In the genomic region with DNA sequence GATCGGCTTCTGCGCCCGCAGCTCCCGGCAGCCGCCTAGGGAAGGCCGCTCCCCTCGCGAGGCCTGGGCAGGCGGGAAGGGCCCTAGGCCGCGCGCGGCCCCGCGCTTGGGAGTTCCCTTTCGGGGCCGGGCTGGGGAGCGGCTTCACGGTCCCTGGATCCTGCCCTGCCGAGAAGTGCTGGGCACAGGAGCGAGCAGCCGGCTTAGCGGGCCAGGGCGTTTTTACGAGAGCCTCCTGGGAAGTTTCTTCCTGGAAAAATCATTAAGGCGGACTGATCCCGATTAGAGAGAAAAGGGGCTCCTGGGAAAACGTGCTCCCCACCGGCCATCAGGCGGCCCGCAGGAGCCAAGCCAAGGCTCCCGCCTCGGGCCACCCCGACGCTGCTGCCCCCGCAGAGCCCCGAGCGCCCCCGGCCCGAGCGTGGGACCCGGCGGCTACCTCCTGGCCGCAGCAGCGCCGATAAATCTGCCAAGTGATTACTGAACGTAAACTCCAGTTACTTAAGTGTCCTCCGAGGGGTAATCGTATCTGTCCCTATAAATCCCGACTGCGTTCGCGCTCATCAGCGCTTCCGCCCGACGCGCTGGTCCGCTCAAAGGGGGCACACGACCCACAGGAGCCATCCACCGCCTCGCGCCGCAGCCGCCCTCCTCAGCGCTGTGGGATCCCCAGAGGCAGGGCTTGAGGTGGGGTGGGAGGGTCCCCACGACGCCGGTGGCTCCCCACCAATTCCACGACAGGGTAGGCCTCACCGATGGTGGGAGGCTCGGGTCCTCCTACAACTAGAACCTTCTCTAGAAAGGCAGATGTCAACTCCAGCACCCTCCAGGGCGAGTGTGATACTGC, we compare ENCODE assay signal across 10 cellular contexts. TPM values are rescaled to one million over a fixed set of nuclear protein-coding genes. Genes with fewer than 3 reads are reported as not detected.
DNase-seq lines count a peak whose midpoint lies in the region; ATAC-seq, FAIRE-seq and TF ChIP-seq lines count a peak whose summit lies in the region.
"Had no signal": no experiment of that assay in that cellular context is flagged by ENCODE, and none has a peak within 500 bp of the region (broad histone marks: within the 10 kb centered on the region; RNA-seq: fewer than 3 reads in every experiment).

No MANE protein-coding gene starts in this region.

- ATAC-seq in right lobe of liver (peak; percentile 39 to 60 (median 54)), HepG2 (no peak), HG03439 (IDR thresholded peaks at IDR 0.05; ENCODE audit: unreplicated experiment) (no peak)

- H3K36me3 ChIP-seq in right lobe of liver (no peaks in the 10 kb centered on the region), HepG2 (replicated peaks in 1 of 2; ENCODE audit: control insufficient read depth in 1 of 2, insufficient read depth in 2 of 2, low read length in 2 of 2) (no peaks in the 10 kb centered on the region), mesendoderm (ENCODE audit: control insufficient read depth, insufficient read depth, low read length) (peaks cover 4% of the 10 kb centered on the region), kidney (ENCODE audit: control insufficient read depth in 1 of 2, insufficient read depth in 2 of 2, low read length in 2 of 2) (no peaks in the 10 kb centered on the region)

- peak overlapping the region; percentile 99 for H3K23ac ChIP-seq in mesendoderm (ENCODE audit: low read length)

- peak overlapping the region; percentile 95 for H4K8ac ChIP-seq in mesendoderm (ENCODE audit: low read depth, low read length)

- no TSS peak for BruUV-seq in HepG2 (replicated peaks; lab: Mats Ljungman, UMichigan)

- H2BK5ac ChIP-seq in mesendoderm (ENCODE audit: low read length): peak overlapping the region; percentile 82

- TF ChIP-seq POLR2A in right lobe of liver (IDR thresholded peaks at IDR 0.05): no peak
- no peak for TF ChIP-seq POLR2A in HepG2 (IDR thresholded peaks at IDR 0.05; ENCODE audit: insufficient read depth in 1 of 2, low read depth in 2 of 2, low read length in 2 of 2)

- H3K9ac ChIP-seq in HepG2 (ENCODE audit: insufficient read depth, low read depth, low read length) (no peak overlapping the region), mesendoderm (ENCODE audit: low read length) (peak overlapping the region; percentile 99), kidney (ENCODE audit: low read length in 2 of 2) (no peak overlapping the region)

- H3K4ac ChIP-seq in mesendoderm (ENCODE audit: low read depth, low read length): peak overlapping the region; percentile 82

- H3K4me2 ChIP-seq in HepG2 (ENCODE audit: low read depth, low read length) (no peak overlapping the region), mesendoderm (ENCODE audit: low read length) (peak overlapping the region; percentile 77)

- H3K18ac ChIP-seq in mesendoderm (ENCODE audit: low read length): peak overlapping the region; percentile 85

- no peak overlapping the region for H3K27ac ChIP-seq in right lobe of liver
- no peak overlapping the region for H3K27ac ChIP-seq in HepG2 (ENCODE audit: extremely low read length, insufficient read depth, low read length)
- H3K27ac ChIP-seq in mesendoderm (ENCODE audit: low read depth, low read length): peak overlapping the region; percentile 64
- H3K27ac ChIP-seq in kidney (ENCODE audit: low read depth in 2 of 2, low read length in 2 of 2): no peak overlapping the region

- H2AK5ac ChIP-seq in mesendoderm (ENCODE audit: low read length): peak overlapping the region; percentile 96

- H4K20me1 ChIP-seq in HepG2 (ENCODE audit: insufficient read depth, low read length): no peaks in the 10 kb centered on the region

- no peak overlapping the region for H2BK120ac ChIP-seq in mesendoderm (ENCODE audit: low read depth, low read length)

- in situ Hi-C loops in HepG2 (cut with HindIII; ENCODE audit: extremely low pct_ligation_motif_present, low pct_unique_long_range_greater_than_20kb): no loop called here
- in situ Hi-C loops in astrocyte of the spinal cord (cut with HindIII; ENCODE audit: low sequenced_read_pairs): no loop called here

- intact Hi-C loops in right lobe of liver (cut with DNase I) (no loop called here), HepG2 (cut with micrococcal nuclease; ENCODE audit: unreplicated experiment) (no loop called here), kidney (cut with DNase I) (no loop called here), posterior vena cava (cut with DNase I) (no loop called here)

- TF ChIP-seq RAD21 in HepG2 (CRISPR knock-in tag; IDR thresholded peaks at IDR 0.05): no peak

- peaks cover 4% of the 10 kb centered on the region for H3K79me1 ChIP-seq in mesendoderm (ENCODE audit: low read length)

- H3K9me3 ChIP-seq in right lobe of liver (no peaks in the 10 kb centered on the region), HepG2 (ENCODE audit: low read length) (no peaks in the 10 kb centered on the region), kidney (ENCODE audit: control insufficient read depth in 1 of 2, low read length in 2 of 2) (no peaks in the 10 kb centered on the region)

- H3K4me1 ChIP-seq in right lobe of liver (peaks cover 0 to 32% (median 0%) of the 10 kb centered on the region in 4 donors), HepG2 (ENCODE audit: insufficient read depth, low read length) (peaks cover 7% of the 10 kb centered on the region; the same call in 1 of the 2 replicates), mesendoderm (ENCODE audit: control insufficient read depth, low read depth, low read length) (peaks cover 7% of the 10 kb centered on the region), kidney (ENCODE audit: control insufficient read depth in 1 of 2, insufficient read depth in 1 of 2, low read depth in 1 of 2, low read length in 2 of 2) (peaks cover 0 to 10% of the 10 kb centered on the region in 2 donors)

- H2BK15ac ChIP-seq in mesendoderm (replicated peaks; ENCODE audit: low read depth): no peak overlapping the region

- H3K79me2 ChIP-seq in HepG2 (ENCODE audit: insufficient read depth, low read length) (no peaks in the 10 kb centered on the region), mesendoderm (ENCODE audit: control insufficient read depth, insufficient read depth, low read length) (peaks cover 44% of the 10 kb centered on the region)

- H3K27me3 ChIP-seq in right lobe of liver: peaks cover 14 to 84% of the 10 kb centered on the region in 2 donors
- H3K27me3 ChIP-seq in HepG2 (ENCODE audit: control insufficient read depth in 1 of 2, insufficient read depth in 2 of 2, low read length in 2 of 2): peaks cover 9 to 24% of the 10 kb centered on the region in 2 experiments
- no peaks in the 10 kb centered on the region for H3K27me3 ChIP-seq in mesendoderm (ENCODE audit: insufficient read depth, low read length, poor library complexity)

- CTCF ChIA-PET in HepG2 (lab: Yijun Ruan, JAX; ENCODE audit: low intra/inter-chr PET ratio, low total read pairs): no interaction called here

- H4K5ac ChIP-seq in mesendoderm (ENCODE audit: low read length): no peak overlapping the region

- H2AFZ ChIP-seq in HepG2 (ENCODE audit: low read length): no peak overlapping the region

- FAIRE-seq in HepG2 (lab: Jason Lieb, UNC) (no peak), kidney (lab: Jason Lieb, UNC) (no peak)

- POLR2A ChIA-PET in HepG2 (lab: Yijun Ruan, JAX): no interaction called here

- 7% methylated on average over 13 of the region's 73 CpGs for WGBS in right lobe of liver (ENCODE audit: insufficient coverage, low coverage, low lambda C conversion rate, missing lambda C conversion rate)
- 95% methylated on average over 55 of the region's 73 CpGs for WGBS in HepG2 (ENCODE audit: low lambda C conversion rate)
- no CpG with 5 or more reads among the region's 73 CpGs for WGBS in mesendoderm (ENCODE audit: extremely low coverage, insufficient coverage, low lambda C conversion rate)

- H3K4me3 ChIP-seq in right lobe of liver: no peak overlapping the region
- H3K4me3 ChIP-seq in HepG2 (replicated peaks in 1 of 3; ENCODE audit: insufficient read depth in 1 of 3, low read depth in 2 of 3, low read length in 3 of 3): no peak overlapping the region
- peak overlapping the region; percentile 65 for H3K4me3 ChIP-seq in astrocyte of the spinal cord (ENCODE audit: low read depth, low read length)
- peak overlapping the region; percentile 95 for H3K4me3 ChIP-seq in mesendoderm (ENCODE audit: low read length)
- no peak overlapping the region for H3K4me3 ChIP-seq in kidney (ENCODE audit: low read length in 2 of 2)

- DNase-seq in right lobe of liver: no peak
- no peak for DNase-seq in HepG2 (ENCODE audit: low spot score)
- peak; percentile 38 for DNase-seq in astrocyte of the spinal cord (ENCODE audit: low read depth, low spot score)
- DNase-seq in mesendoderm: peak; percentile 79
- no peak for DNase-seq in kidney
- no peak for DNase-seq in stimulated activated CD4-positive, alpha-beta T cell treated with anti-CD3 and anti-CD28 coated beads, Interleukin-15, amount 100 ng/mL, for 24 hours
- DNase-seq in posterior vena cava (ENCODE audit: low spot score): no peak
- DNase-seq: effector CD4-positive, alpha-beta T cell; NCI-H2029 had no signal

- TF ChIP-seq EP300 in HepG2 (IDR thresholded peaks at IDR 0.05; ENCODE audit: low read depth in 2 of 2, low read length in 2 of 2): no peak
- TF ChIP-seq EP300 in HepG2 (CRISPR knock-in tag; IDR thresholded peaks at IDR 0.05; ENCODE audit: borderline replicate concordance): no peak

- TF ChIP-seq CTCF in right lobe of liver (IDR thresholded peaks at IDR 0.05): no peak
- no peak for TF ChIP-seq CTCF in HepG2 (CRISPR knock-in tag; IDR thresholded peaks at IDR 0.05)
- TF ChIP-seq CTCF in astrocyte of the spinal cord (IDR thresholded peaks at IDR 0.05; ENCODE audit: low read depth, low read length): no peak
- no peak for TF ChIP-seq CTCF in kidney (IDR thresholded peaks at IDR 0.05; ENCODE audit: borderline replicate concordance, extremely low read depth, insufficient read depth)

- peak overlapping the region; percentile 100 for H3K56ac ChIP-seq in mesendoderm (ENCODE audit: low read length)

RNA-seq across cellular contexts. Expression of a gene that starts 2.8 kb away (rescaled TPM):
- total RNA-seq in right lobe of liver: not detected
- total RNA-seq in HepG2 (2016; rRNA removed; fragmentation: Illumina TruSeq; extraction: Trizol): 0.02 TPM in 1 of 2 replicates, not detected in the other
- total RNA-seq in HepG2 (2016; cell fraction: cytosol; rRNA removed; fragmentation: Illumina TruSeq; extraction: Trizol; ENCODE audit: low read depth): not detected in 2 replicates
- total RNA-seq in HepG2 (2016; cell fraction: insoluble cytoplasmic fraction; rRNA removed; fragmentation: Illumina TruSeq; extraction: Trizol): 0.03 and 0.04 TPM in 2 replicates
- total RNA-seq in HepG2 (2016; cell fraction: membrane; rRNA removed; fragmentation: Illumina TruSeq; extraction: Trizol): 0.03 TPM in 1 of 2 replicates, not detected in the other
- not detected in 2 replicates for total RNA-seq in HepG2 (2016; cell fraction: nucleus; rRNA removed; fragmentation: Illumina TruSeq; extraction: Trizol)
- polyA plus RNA-seq in HepG2 (2011; rRNA removed): 0.07 TPM in 1 of 2 replicates, not detected in the other
- polyA plus RNA-seq in HepG2 (2011; cell fraction: cytosol; rRNA removed): 0.01 and 0.03 TPM in 2 replicates
- polyA plus RNA-seq in HepG2 (2011; cell fraction: nucleus; rRNA removed): 0.03 and 0.06 TPM in 2 replicates
- polyA plus RNA-seq in HepG2 (2012): 0.03 TPM in 1 of 2 replicates, not detected in the other
- not detected in 2 replicates for polyA plus RNA-seq in HepG2 (2016; cell fraction: cytosol; fragmentation: Illumina TruSeq; extraction: Trizol; ENCODE audit: low read depth)
- polyA plus RNA-seq in HepG2 (2016; cell fraction: insoluble cytoplasmic fraction; fragmentation: Illumina TruSeq; extraction: Trizol; ENCODE audit: low read depth): not detected in 2 replicates
- 0.03 TPM in 1 of 2 replicates, not detected in the other for polyA plus RNA-seq in HepG2 (2016; cell fraction: membrane; fragmentation: Illumina TruSeq; extraction: Trizol; ENCODE audit: low read depth)
- 0.10 TPM in 1 of 2 replicates, not detected in the other for polyA plus RNA-seq in HepG2 (2016; cell fraction: nucleus; fragmentation: Illumina TruSeq; extraction: Trizol; ENCODE audit: insufficient read depth, low read depth)
- polyA minus RNA-seq in HepG2 (2011; rRNA and poly(A)+ RNA removed; ENCODE audit: low replicate concordance): 2.7 TPM in 1 of 2 replicates, not detected in the other
- not detected in 2 replicates for polyA minus RNA-seq in HepG2 (2011; cell fraction: cytosol; rRNA and poly(A)+ RNA removed)
- polyA minus RNA-seq in HepG2 (2011; cell fraction: nucleus; rRNA and poly(A)+ RNA removed): not detected in 2 replicates
- 10.9 TPM for polyA plus RNA-seq in mesendoderm (2013, experiment 1 of 2)
- polyA plus RNA-seq in mesendoderm (2013, experiment 2 of 2): 11.0 TPM
- total RNA-seq in kidney: not detected
- polyA plus RNA-seq in kidney (ENCODE audit: insufficient read depth, low read depth, low replicate concordance): not detected
- not detected for total RNA-seq in posterior vena cava

RNA-seq across cellular contexts. Expression of a gene that starts 12.8 kb away (rescaled TPM):
- total RNA-seq in right lobe of liver (under 1 TPM in 1 of 6 experiments, not detected in 5; 0.24 TPM), HepG2 (2016; rRNA removed; fragmentation: Illumina TruSeq; extraction: Trizol) (not detected in 2 replicates), kidney (1.4 TPM), posterior vena cava (under 1 TPM in 1 of 2 donors, not detected in 1; 0.10 TPM)
- total RNA-seq in HepG2 (2016; cell fraction: cytosol; rRNA removed; fragmentation: Illumina TruSeq; extraction: Trizol; ENCODE audit: low read depth): not detected in 2 replicates
- 0.06 TPM in 1 of 2 replicates, not detected in the other for total RNA-seq in HepG2 (2016; cell fraction: insoluble cytoplasmic fraction; rRNA removed; fragmentation: Illumina TruSeq; extraction: Trizol)
- not detected in 2 replicates for total RNA-seq in HepG2 (2016; cell fraction: membrane; rRNA removed; fragmentation: Illumina TruSeq; extraction: Trizol)
- not detected in 2 replicates for total RNA-seq in HepG2 (2016; cell fraction: nucleus; rRNA removed; fragmentation: Illumina TruSeq; extraction: Trizol)
- polyA plus RNA-seq in HepG2 (2011; rRNA removed) (0.12 and 0.13 TPM in 2 replicates), kidney (ENCODE audit: insufficient read depth, low read depth, low replicate concordance) (0.13 TPM)
- 0.06 and 0.11 TPM in 2 replicates for polyA plus RNA-seq in HepG2 (2011; cell fraction: cytosol; rRNA removed)
- polyA plus RNA-seq in HepG2 (2011; cell fraction: nucleus; rRNA removed): 0.29 and 0.32 TPM in 2 replicates
- polyA plus RNA-seq in HepG2 (2012): 0.17 and 0.24 TPM in 2 replicates
- not detected in 2 replicates for polyA plus RNA-seq in HepG2 (2016; cell fraction: cytosol; fragmentation: Illumina TruSeq; extraction: Trizol; ENCODE audit: low read depth)
- 0.08 TPM in 2 replicates for polyA plus RNA-seq in HepG2 (2016; cell fraction: insoluble cytoplasmic fraction; fragmentation: Illumina TruSeq; extraction: Trizol; ENCODE audit: low read depth)
- not detected in 2 replicates for polyA plus RNA-seq in HepG2 (2016; cell fraction: membrane; fragmentation: Illumina TruSeq; extraction: Trizol; ENCODE audit: low read depth)
- not detected in 2 replicates for polyA plus RNA-seq in HepG2 (2016; cell fraction: nucleus; fragmentation: Illumina TruSeq; extraction: Trizol; ENCODE audit: insufficient read depth, low read depth)
- 0.18 and 5.2 TPM in 2 replicates for polyA minus RNA-seq in HepG2 (2011; rRNA and poly(A)+ RNA removed; ENCODE audit: low replicate concordance)
- polyA minus RNA-seq in HepG2 (2011; cell fraction: cytosol; rRNA and poly(A)+ RNA removed): 0.53 and 0.59 TPM in 2 replicates
- polyA minus RNA-seq in HepG2 (2011; cell fraction: nucleus; rRNA and poly(A)+ RNA removed): 0.13 TPM in 1 of 2 replicates, not detected in the other
- 230 TPM for polyA plus RNA-seq in mesendoderm (2013, experiment 1 of 2)
- 222 TPM for polyA plus RNA-seq in mesendoderm (2013, experiment 2 of 2)

Comparison
In these comparisons a context has a peak if more than half of its experiments do, and no peak if none do; other contexts are left out.
1. ATAC-seq: peak in right lobe of liver (4 of 4); none in HepG2 (single experiment) and HG03439 (single experiment).
2. DNase-seq: peak in astrocyte of the spinal cord (single experiment) and mesendoderm (single experiment); none in right lobe of liver (0 of 3), HepG2 (single experiment), kidney (single experiment), stimulated activated CD4-positive, alpha-beta T cell treated with anti-CD3 and anti-CD28 coated beads, Interleukin-15, amount 100 ng/mL, for 24 hours (single experiment) and posterior vena cava (single experiment).
3. H3K4me3 ChIP-seq: peak in astrocyte of the spinal cord (single experiment) and mesendoderm (single experiment); none in right lobe of liver (0 of 3), HepG2 (0 of 3) and kidney (0 of 2).